Comparison of ENCODE assay signal across 14 cellular contexts in genomic region chr17:15351925-15352324, GRCh38. TPM values are rescaled to one million over a fixed set of nuclear protein-coding genes. Genes with fewer than 3 reads are reported as not detected.
DNase-seq lines count a peak whose midpoint lies in the region; ATAC-seq, FAIRE-seq and TF ChIP-seq lines count a peak whose summit lies in the region.
"Had no signal": no experiment of that assay in that cellular context is flagged by ENCODE, and none has a peak within 500 bp of the region (broad histone marks: within the 10 kb centered on the region; RNA-seq: fewer than 3 reads in every experiment).

No MANE protein-coding gene starts in this region.

- no peaks in the 10 kb centered on the region for H3K9me3 Mint-ChIP-seq in MCF 10A (ENCODE audit: unreplicated experiment)
- peaks cover 19% of the 10 kb centered on the region for H3K9me3 Mint-ChIP-seq in WTC11
- no peaks in the 10 kb centered on the region for H3K9me3 Mint-ChIP-seq in activated naive CD8-positive, alpha-beta T cell treated with anti-CD3 and anti-CD28 coated beads for 36 hours

- peak overlapping the region; percentile 18 for H3K4me2 ChIP-seq in keratinocyte (ENCODE audit: control insufficient read depth, extremely low read depth, insufficient read depth, low read depth, low read length)

- peak; percentile 80 for DNase-seq in HS-5 (ENCODE audit: low read depth)
- DNase-seq in MCF 10A (ENCODE audit: unreplicated experiment), result peak; percentile 89
- DNase-seq in keratinocyte (ENCODE audit: low read depth, low spot score), result peak; percentile 50
- no peak for DNase-seq in thoracic aorta (ENCODE audit: low spot score)
- DNase-seq in SHP77 treated with DMSO at 0.1 percent for 48 hours (lab: John Stamatoyannopoulos, UW), result no peak
- DNase-seq in WTC11 (ENCODE audit: low spot score), result no peak
- no peak for DNase-seq in activated naive CD8-positive, alpha-beta T cell treated with anti-CD3 and anti-CD28 coated beads for 36 hours
- DNase-seq: activated CD4-positive, alpha-beta T cell treated with anti-CD3 and anti-CD28 coated beads, Interleukin-2, amount 50 U/mL, for 4 hours; DND-41; hypothalamus; MM.1S had no signal

- H3K4me1 Mint-ChIP-seq in MCF 10A (ENCODE audit: insufficient read depth, unreplicated experiment) (peaks cover 18% of the 10 kb centered on the region), WTC11 (peaks cover 7% of the 10 kb centered on the region)
- H3K4me1 Mint-ChIP-seq in activated naive CD8-positive, alpha-beta T cell treated with anti-CD3 and anti-CD28 coated beads for 36 hours, result no peaks in the 10 kb centered on the region

- CTCF ChIA-PET in MCF 10A (lab: Yijun Ruan, JAX), result interaction anchor here (0.7 kb wide), 1 partner anchor 59 kb away, joined by 3 read pairs; no protein-coding TSS in a partner anchor
- CTCF ChIA-PET in WTC11 (lab: Charles Lee), result interaction anchor here (1.2 kb wide), 1 partner anchor 151 kb away, joined by 3 read pairs; no protein-coding TSS in a partner anchor

- H3K9ac ChIP-seq in keratinocyte (ENCODE audit: control insufficient read depth, extremely low read depth, insufficient read depth, low read length), result no peak overlapping the region

- no peaks in the 10 kb centered on the region for H3K36me3 Mint-ChIP-seq in MCF 10A (ENCODE audit: insufficient read depth, unreplicated experiment)
- no peaks in the 10 kb centered on the region for H3K36me3 Mint-ChIP-seq in WTC11
- H3K36me3 Mint-ChIP-seq in activated naive CD8-positive, alpha-beta T cell treated with anti-CD3 and anti-CD28 coated beads for 36 hours, result no peaks in the 10 kb centered on the region

- peak; percentile 73 for ATAC-seq in thoracic aorta (ENCODE audit: insufficient number of reproducible peaks, low FRiP score, low read depth)
- ATAC-seq in HG03565 (IDR thresholded peaks at IDR 0.05; ENCODE audit: unreplicated experiment), result no peak
- no peak for ATAC-seq in WTC11
- ATAC-seq: Panc1 had no signal

- H3K27me3 Mint-ChIP-seq in MCF 10A (ENCODE audit: insufficient read depth, unreplicated experiment) (peaks cover 26% of the 10 kb centered on the region), WTC11 (ENCODE audit: low read depth) (peaks cover 16% of the 10 kb centered on the region)
- H3K27me3 Mint-ChIP-seq in activated naive CD8-positive, alpha-beta T cell treated with anti-CD3 and anti-CD28 coated beads for 36 hours, result peaks cover 46% of the 10 kb centered on the region

- POLR2A ChIA-PET in MCF 10A (lab: Yijun Ruan, JAX), result interaction anchor here (0.6 to 1.4 kb wide), 7 partner anchors 12 to 1341 kb away, joined by 3 to 5 read pairs (median 3); no protein-coding TSS in a partner anchor
- POLR2A ChIA-PET in WTC11 (lab: Charles Lee), result no interaction called here

- H4K20me1 ChIP-seq in keratinocyte (ENCODE audit: control insufficient read depth, extremely low read depth, insufficient read depth, low read length), result no peaks in the 10 kb centered on the region

- H3K79me2 ChIP-seq in keratinocyte (ENCODE audit: control insufficient read depth, insufficient read depth, low read length), result no peaks in the 10 kb centered on the region

- no TSS peak for BruUV-seq in MCF 10A (replicated peaks; lab: Mats Ljungman, UMichigan)

- H3K27me3 ChIP-seq in keratinocyte (ENCODE audit: control insufficient read depth, extremely low read depth, insufficient read depth, low read length) (no peaks in the 10 kb centered on the region), thoracic aorta (replicated peaks; ENCODE audit: insufficient read depth) (no peaks in the 10 kb centered on the region)

- intact Hi-C loops in MCF 10A (cut with micrococcal nuclease), result no loop called here

- H3K36me3 ChIP-seq in keratinocyte (ENCODE audit: control insufficient read depth in 2 of 2, extremely low read depth in 1 of 2, insufficient read depth in 2 of 2, low read length in 2 of 2) (no peaks in the 10 kb centered on the region), thoracic aorta (no peaks in the 10 kb centered on the region)

- H3K9me1 ChIP-seq in keratinocyte (ENCODE audit: control insufficient read depth, extremely low read depth, insufficient read depth, low read length), result no peaks in the 10 kb centered on the region

- H3K4me3 ChIP-seq in keratinocyte (ENCODE audit: control insufficient read depth in 2 of 3, extremely low read depth in 1 of 3, insufficient read depth in 2 of 3, low read depth in 1 of 3, low read length in 3 of 3) (no peak overlapping the region), thoracic aorta (no peak overlapping the region)

- dilution Hi-C loops in keratinocyte (cut with MboI; ENCODE audit: extremely low pct_ligation_motif_present, low sequenced_read_pairs), result no loop called here

- H3K4me1 ChIP-seq in keratinocyte (ENCODE audit: control insufficient read depth, extremely low read depth, insufficient read depth, low read length) (peaks cover 15% of the 10 kb centered on the region), thoracic aorta (ENCODE audit: control insufficient read depth in 1 of 2, low read depth in 2 of 2) (no peaks in the 10 kb centered on the region)

- TF ChIP-seq CTCF in MCF 10A (IDR thresholded peaks at IDR 0.05; ENCODE audit: unreplicated experiment) (no peak), keratinocyte (optimal IDR thresholded peaks at IDR 0.05 in 1 of 3, IDR thresholded peaks at IDR 0.05 in 1 of 3, conservative IDR thresholded peaks at IDR 0.05 in 1 of 3; ENCODE audit: extremely low read depth in 1 of 3, insufficient read depth in 2 of 3, low read length in 3 of 3) (no peak), thoracic aorta (IDR thresholded peaks at IDR 0.05) (no peak), WTC11 (IDR thresholded peaks at IDR 0.05) (no peak)

- no peak overlapping the region for H2AFZ ChIP-seq in keratinocyte (ENCODE audit: control insufficient read depth, low read length)

- peak; percentile 85 for FAIRE-seq in keratinocyte (lab: Jason Lieb, UNC)

- H3K9me3 ChIP-seq in keratinocyte (ENCODE audit: control insufficient read depth, low read depth, low read length) (no peaks in the 10 kb centered on the region), thoracic aorta (no peaks in the 10 kb centered on the region)

- H3K27ac Mint-ChIP-seq in MCF 10A (ENCODE audit: low read depth, unreplicated experiment) (no peak overlapping the region), WTC11 (no peak overlapping the region)
- no peak overlapping the region for H3K27ac Mint-ChIP-seq in activated naive CD8-positive, alpha-beta T cell treated with anti-CD3 and anti-CD28 coated beads for 36 hours

- H3K27ac ChIP-seq in keratinocyte (ENCODE audit: control insufficient read depth, insufficient read depth, low read length) (no peak overlapping the region), thoracic aorta (no peak overlapping the region)

- H3K4me3 Mint-ChIP-seq in MCF 10A (ENCODE audit: unreplicated experiment) (no peak overlapping the region), WTC11 (no peak overlapping the region)
- H3K4me3 Mint-ChIP-seq in activated naive CD8-positive, alpha-beta T cell treated with anti-CD3 and anti-CD28 coated beads for 36 hours, result no peak overlapping the region

TF ChIP-seq in WTC11, 78 proteins besides CTCF, POLR2A, EP300 and RAD21 (continues in another document):
- TF ChIP-seq, protein P1, sequence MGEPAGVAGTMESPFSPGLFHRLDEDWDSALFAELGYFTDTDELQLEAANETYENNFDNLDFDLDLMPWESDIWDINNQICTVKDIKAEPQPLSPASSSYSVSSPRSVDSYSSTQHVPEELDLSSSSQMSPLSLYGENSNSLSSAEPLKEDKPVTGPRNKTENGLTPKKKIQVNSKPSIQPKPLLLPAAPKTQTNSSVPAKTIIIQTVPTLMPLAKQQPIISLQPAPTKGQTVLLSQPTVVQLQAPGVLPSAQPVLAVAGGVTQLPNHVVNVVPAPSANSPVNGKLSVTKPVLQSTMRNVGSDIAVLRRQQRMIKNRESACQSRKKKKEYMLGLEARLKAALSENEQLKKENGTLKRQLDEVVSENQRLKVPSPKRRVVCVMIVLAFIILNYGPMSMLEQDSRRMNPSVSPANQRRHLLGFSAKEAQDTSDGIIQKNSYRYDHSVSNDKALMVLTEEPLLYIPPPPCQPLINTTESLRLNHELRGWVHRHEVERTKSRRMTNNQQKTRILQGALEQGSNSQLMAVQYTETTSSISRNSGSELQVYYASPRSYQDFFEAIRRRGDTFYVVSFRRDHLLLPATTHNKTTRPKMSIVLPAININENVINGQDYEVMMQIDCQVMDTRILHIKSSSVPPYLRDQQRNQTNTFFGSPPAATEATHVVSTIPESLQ (CRISPR knock-in tag; IDR thresholded peaks at IDR 0.05), result no peak
- TF ChIP-seq CDX4 (CRISPR knock-in tag; IDR thresholded peaks at IDR 0.05; ENCODE audit: borderline replicate concordance) (no peak), TCF7 (CRISPR knock-in tag; IDR thresholded peaks at IDR 0.05; ENCODE audit: low read depth) (no peak), ZNF416 (CRISPR knock-in tag; IDR thresholded peaks at IDR 0.05) (no peak), NFYB (CRISPR knock-in tag; conservative IDR thresholded peaks at IDR 0.05; ENCODE audit: low read depth) (no peak)

RNA-seq across cellular contexts. Expression of gene TEKT3, which starts 10.5 kb away (rescaled TPM):
- total RNA-seq in MCF 10A (2022), result not detected in 2 replicates
- polyA plus RNA-seq in keratinocyte, result 0.12 to 0.19 TPM (median 0.16 TPM) in 3 replicates
- not detected for polyA plus RNA-seq in keratinocyte (2011; ENCODE audit: low read depth)
- polyA plus RNA-seq in keratinocyte (2011; cell fraction: cytosol; rRNA removed), result 0.26 TPM in 1 of 2 replicates, not detected in the other
- polyA plus RNA-seq in keratinocyte (2011; cell fraction: nucleus; rRNA removed), result 0.14 and 0.73 TPM in 2 replicates
- not detected in 2 replicates for polyA plus RNA-seq in keratinocyte (2012; ENCODE audit: low replicate concordance)
- polyA minus RNA-seq in keratinocyte, result not detected in 3 replicates
- not detected for polyA minus RNA-seq in keratinocyte (2011; cell fraction: cytosol; rRNA and poly(A)+ RNA removed)
- not detected in 2 replicates for polyA minus RNA-seq in keratinocyte (2011; cell fraction: nucleus; rRNA and poly(A)+ RNA removed)
- total RNA-seq in thoracic aorta, result not detected
- 2.0 to 3.1 TPM (median 2.3 TPM) in 3 replicates for total RNA-seq in WTC11 (2021)
- total RNA-seq in activated naive CD8-positive, alpha-beta T cell treated with anti-CD3 and anti-CD28 coated beads for 36 hours, result not detected
- total RNA-seq: osteocyte had no signal

Comparison
In these comparisons a context has a peak if more than half of its experiments do, and no peak if none do; other contexts are left out.
1. DNase-seq: peak in HS-5 (single experiment), MCF 10A (single experiment) and keratinocyte (single experiment); none in thoracic aorta (single experiment), SHP77 treated with DMSO at 0.1 percent for 48 hours (single experiment), WTC11 (single experiment) and activated naive CD8-positive, alpha-beta T cell treated with anti-CD3 and anti-CD28 coated beads for 36 hours (single experiment).